Comparison of ENCODE assay signal across 8 cellular contexts in genomic region chr20:50510706-50511401, GRCh38. TPM values are rescaled to one million over a fixed set of nuclear protein-coding genes. Genes with fewer than 3 reads are reported as not detected.
A peak's percentile ranks its signal among the peaks of the same experiment; 100 is the strongest.
DNase-seq lines count a peak whose midpoint lies in the region; ATAC-seq and TF ChIP-seq lines count a peak whose summit lies in the region.

No MANE protein-coding gene starts in this region.

- peak overlapping the region; percentile 71 to 99 for H3K4me3 ChIP-seq in gastroesophageal sphincter
- H3K4me3 ChIP-seq in prostate gland = peak overlapping the region; percentile 86 to 100

- H3K4me1 Mint-ChIP-seq in activated CD8-positive, alpha-beta memory T cell treated with anti-CD3 and anti-CD28 coated beads, Interleukin-2, amount 10 ng/mL, durations not matched to agents 7 days and 5 days = peaks cover 46% of the 10 kb centered on the region

- no peak for TF ChIP-seq CTCF in gastroesophageal sphincter (IDR thresholded peaks at IDR 0.05)
- no peak for TF ChIP-seq CTCF in prostate gland (IDR thresholded peaks at IDR 0.05)

- DNase-seq in CD1c-positive myeloid dendritic cell (ENCODE audit: extremely low spot score) = peak; percentile 43
- peak; percentile 55 for DNase-seq in activated CD8-positive, alpha-beta memory T cell treated with anti-CD3 and anti-CD28 coated beads, Interleukin-2, amount 10 ng/mL, durations not matched to agents 7 days and 5 days
- DNase-seq in prostate gland (ENCODE audit: low spot score) = no peak
- DNase-seq in NCI-H345 treated with DMSO at 0.1 percent for 48 hours (lab: John Stamatoyannopoulos, UW; ENCODE audit: unreplicated experiment) = no peak

- H3K4me1 ChIP-seq in gastroesophageal sphincter (peaks cover 6 to 59% (median 14%) of the 10 kb centered on the region in 3 donors), prostate gland (replicated peaks) (peaks cover 3% of the 10 kb centered on the region)

- 0 to 1% methylated on average over 3 to 14 of the region's 29 CpGs for WGBS in gastroesophageal sphincter (ENCODE audit: low coverage in 1 of 2), 2 donors
- under 1% methylated on average over 29 of the region's 29 CpGs for WGBS in prostate gland

- H3K36me3 Mint-ChIP-seq in activated CD8-positive, alpha-beta memory T cell treated with anti-CD3 and anti-CD28 coated beads, Interleukin-2, amount 10 ng/mL, durations not matched to agents 7 days and 5 days = peaks cover 24% of the 10 kb centered on the region

- H3K9me3 ChIP-seq in gastroesophageal sphincter = no peaks in the 10 kb centered on the region
- H3K9me3 ChIP-seq in prostate gland = no peaks in the 10 kb centered on the region

- H3K27me3 Mint-ChIP-seq in activated CD8-positive, alpha-beta memory T cell treated with anti-CD3 and anti-CD28 coated beads, Interleukin-2, amount 10 ng/mL, durations not matched to agents 7 days and 5 days = no peaks in the 10 kb centered on the region

- intact Hi-C loops in prostate gland (cut with DNase I) = loop anchor here (5.0 kb wide), 1 partner anchor 61 kb away; no protein-coding TSS in a partner anchor

- H3K27ac ChIP-seq in gastroesophageal sphincter (peak overlapping the region; percentile 87 to 93 (median 90)), prostate gland (peak overlapping the region; percentile 81 to 89)

- CTCF ChIA-PET in activated CD8-positive, alpha-beta memory T cell treated with anti-CD3 and anti-CD28 coated beads, Interleukin-2, amount 10 ng/mL, durations not matched to agents 7 days and 5 days (lab: Charles Lee) = interaction anchor here (0.8 to 6.8 kb wide), 17 partner anchors 8 to 320 kb away, joined by 3 to 40 read pairs (median 4); partner anchors contain the start of gene CEBPB

- H3K27ac Mint-ChIP-seq in activated CD8-positive, alpha-beta memory T cell treated with anti-CD3 and anti-CD28 coated beads, Interleukin-2, amount 10 ng/mL, durations not matched to agents 7 days and 5 days = peak overlapping the region; percentile 81

- H3K9me3 Mint-ChIP-seq in activated CD8-positive, alpha-beta memory T cell treated with anti-CD3 and anti-CD28 coated beads, Interleukin-2, amount 10 ng/mL, durations not matched to agents 7 days and 5 days (ENCODE audit: low read depth) = no peaks in the 10 kb centered on the region

- ATAC-seq in HG03066 (IDR thresholded peaks at IDR 0.05; ENCODE audit: low read depth, unreplicated experiment) = peak; percentile 5
- peak; percentile 3 for ATAC-seq in activated CD8-positive, alpha-beta memory T cell treated with anti-CD3 and anti-CD28 coated beads, Interleukin-2, amount 10 ng/mL, durations not matched to agents 7 days and 5 days
- ATAC-seq in gastroesophageal sphincter = no peak
- ATAC-seq in GM21619 (IDR thresholded peaks at IDR 0.05; ENCODE audit: unreplicated experiment) = no peak
- no peak for ATAC-seq in GM19463 (IDR thresholded peaks at IDR 0.05; ENCODE audit: unreplicated experiment)

- peak overlapping the region; percentile 95 for H3K4me3 Mint-ChIP-seq in activated CD8-positive, alpha-beta memory T cell treated with anti-CD3 and anti-CD28 coated beads, Interleukin-2, amount 10 ng/mL, durations not matched to agents 7 days and 5 days

- no peaks in the 10 kb centered on the region for H3K27me3 ChIP-seq in gastroesophageal sphincter
- H3K27me3 ChIP-seq in prostate gland (replicated peaks; ENCODE audit: insufficient read depth) = no peaks in the 10 kb centered on the region

- TF ChIP-seq EP300 in gastroesophageal sphincter (IDR thresholded peaks at IDR 0.05) = no peak

- H3K36me3 ChIP-seq in gastroesophageal sphincter (no peaks in the 10 kb centered on the region), prostate gland (no peaks in the 10 kb centered on the region)

- TF ChIP-seq POLR2A in gastroesophageal sphincter (IDR thresholded peaks at IDR 0.05) (no peak), prostate gland (IDR thresholded peaks at IDR 0.05) (no peak)

RNA-seq across cellular contexts. Expression of gene PTPN1, which starts 0.7 kb away (rescaled TPM):
- total RNA-seq in activated CD8-positive, alpha-beta memory T cell treated with anti-CD3 and anti-CD28 coated beads, Interleukin-2, amount 10 ng/mL, durations not matched to agents 7 days and 5 days = 10 to 100 TPM; 62.5 to 74.7 TPM
- 10 to 100 TPM; 27.6 to 43.6 (median 38.4) TPM for total RNA-seq in gastroesophageal sphincter
- total RNA-seq in prostate gland = 10 to 100 TPM; 28.5 to 46.6 TPM

Comparison
In these comparisons a context has a peak if more than half of its experiments do, and no peak if none do; other contexts are left out.
1. DNase-seq: peak in CD1c-positive myeloid dendritic cell (single experiment) and activated CD8-positive, alpha-beta memory T cell treated with anti-CD3 and anti-CD28 coated beads, Interleukin-2, amount 10 ng/mL, durations not matched to agents 7 days and 5 days (single experiment); none in prostate gland (single experiment) and NCI-H345 treated with DMSO at 0.1 percent for 48 hours (single experiment).
2. ATAC-seq: peak in HG03066 (single experiment) and activated CD8-positive, alpha-beta memory T cell treated with anti-CD3 and anti-CD28 coated beads, Interleukin-2, amount 10 ng/mL, durations not matched to agents 7 days and 5 days (single experiment); none in gastroesophageal sphincter (single experiment), GM21619 (single experiment) and GM19463 (single experiment).